Comparison of ENCODE assay signal across 1 cellular context in the genomic region with DNA sequence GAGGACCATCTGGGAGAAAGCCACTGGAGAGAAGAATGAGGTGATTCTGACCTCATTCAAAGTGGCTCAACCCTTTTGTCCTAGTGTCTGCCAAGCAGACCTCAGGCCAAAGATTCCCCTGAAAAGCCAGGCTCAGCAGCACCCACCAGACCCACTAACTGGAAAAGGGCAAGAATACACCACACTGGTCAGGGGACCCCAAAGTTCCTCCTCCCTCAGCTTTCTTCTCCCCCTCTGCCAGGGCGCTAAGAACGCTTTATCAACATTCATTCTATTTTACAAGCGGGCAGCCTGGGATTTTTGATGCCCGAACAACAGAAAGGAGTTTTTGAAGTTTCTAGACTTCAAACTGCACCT.
TF ChIP-seq lines count a peak whose summit lies in the region.

No MANE protein-coding gene starts in this region.

TF ChIP-seq in neural cell, 6 proteins besides CTCF, POLR2A, EP300 and RAD21 (continued from another document):
- TF ChIP-seq, protein P1, sequence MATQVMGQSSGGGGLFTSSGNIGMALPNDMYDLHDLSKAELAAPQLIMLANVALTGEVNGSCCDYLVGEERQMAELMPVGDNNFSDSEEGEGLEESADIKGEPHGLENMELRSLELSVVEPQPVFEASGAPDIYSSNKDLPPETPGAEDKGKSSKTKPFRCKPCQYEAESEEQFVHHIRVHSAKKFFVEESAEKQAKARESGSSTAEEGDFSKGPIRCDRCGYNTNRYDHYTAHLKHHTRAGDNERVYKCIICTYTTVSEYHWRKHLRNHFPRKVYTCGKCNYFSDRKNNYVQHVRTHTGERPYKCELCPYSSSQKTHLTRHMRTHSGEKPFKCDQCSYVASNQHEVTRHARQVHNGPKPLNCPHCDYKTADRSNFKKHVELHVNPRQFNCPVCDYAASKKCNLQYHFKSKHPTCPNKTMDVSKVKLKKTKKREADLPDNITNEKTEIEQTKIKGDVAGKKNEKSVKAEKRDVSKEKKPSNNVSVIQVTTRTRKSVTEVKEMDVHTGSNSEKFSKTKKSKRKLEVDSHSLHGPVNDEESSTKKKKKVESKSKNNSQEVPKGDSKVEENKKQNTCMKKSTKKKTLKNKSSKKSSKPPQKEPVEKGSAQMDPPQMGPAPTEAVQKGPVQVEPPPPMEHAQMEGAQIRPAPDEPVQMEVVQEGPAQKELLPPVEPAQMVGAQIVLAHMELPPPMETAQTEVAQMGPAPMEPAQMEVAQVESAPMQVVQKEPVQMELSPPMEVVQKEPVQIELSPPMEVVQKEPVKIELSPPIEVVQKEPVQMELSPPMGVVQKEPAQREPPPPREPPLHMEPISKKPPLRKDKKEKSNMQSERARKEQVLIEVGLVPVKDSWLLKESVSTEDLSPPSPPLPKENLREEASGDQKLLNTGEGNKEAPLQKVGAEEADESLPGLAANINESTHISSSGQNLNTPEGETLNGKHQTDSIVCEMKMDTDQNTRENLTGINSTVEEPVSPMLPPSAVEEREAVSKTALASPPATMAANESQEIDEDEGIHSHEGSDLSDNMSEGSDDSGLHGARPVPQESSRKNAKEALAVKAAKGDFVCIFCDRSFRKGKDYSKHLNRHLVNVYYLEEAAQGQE (IDR thresholded peaks at IDR 0.05; ENCODE audit: borderline replicate concordance), result no peak
- no peak for TF ChIP-seq MXI1 (conservative IDR thresholded peaks at IDR 0.05; ENCODE audit: poor library complexity, severe bottlenecking)
